24 cellular contexts compared by ENCODE assay signal in the genomic region with DNA sequence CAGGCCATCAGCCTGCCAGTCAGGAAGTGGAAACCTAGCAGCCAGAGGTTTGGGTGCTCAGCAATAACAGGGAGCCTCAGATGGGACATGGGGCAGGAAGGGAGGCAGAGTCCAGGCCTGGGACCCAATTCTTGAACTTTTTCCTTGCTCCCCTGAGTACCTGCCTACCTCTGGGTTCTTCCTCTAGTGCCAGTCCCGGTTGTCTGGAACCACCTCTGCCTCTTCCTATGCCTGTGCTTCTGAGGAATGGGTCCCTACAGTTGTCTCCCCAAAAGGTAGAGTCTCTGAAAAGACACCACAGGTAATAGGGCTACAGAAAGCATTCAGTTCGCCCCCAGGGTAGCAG.
"Had no signal": no experiment of that assay in that cellular context is flagged by ENCODE, and none has a peak within 500 bp of the region (broad histone marks: within the 10 kb centered on the region; RNA-seq: fewer than 3 reads in every experiment).

No MANE protein-coding gene starts in this region.

- H3K27ac ChIP-seq: neutrophil, ovary, parathyroid adenoma, psoas muscle, right lobe of liver, stomach, suprapubic skin, testis, thyroid gland, transverse colon, upper lobe of right lung, uterus had no signal

- FAIRE-seq: small intestine had no signal

- H3K36me3 ChIP-seq: neutrophil, ovary, right lobe of liver, sigmoid colon, stomach, suprapubic skin, thyroid gland, transverse colon, upper lobe of right lung, uterus had no signal

- H3K9me3 ChIP-seq: neutrophil, ovary, psoas muscle, right lobe of liver, sigmoid colon, stomach, suprapubic skin, testis, thyroid gland, transverse colon, upper lobe of right lung, uterus had no signal

- H3K4me3 ChIP-seq: ovary, psoas muscle, right lobe of liver, sigmoid colon, stomach, suprapubic skin, testis, thyroid gland, transverse colon, upper lobe of right lung, uterus had no signal

- H3K9ac ChIP-seq: parathyroid adenoma had no signal

- H3K27me3 ChIP-seq: neutrophil, ovary, right lobe of liver, sigmoid colon, stomach, suprapubic skin, testis, thyroid gland, transverse colon, upper lobe of right lung, uterus had no signal

- DNase-seq: naive B cell; naive thymus-derived CD8-positive, alpha-beta T cell; nephron progenitor cell; ovary; posterior cingulate gyrus; psoas muscle; right lobe of liver; sigmoid colon; small intestine; stimulated activated CD4-positive, alpha-beta T cell treated with anti-CD3 and anti-CD28 coated beads, Interleukin-15, amount 100 ng/mL, for 24 hours; stimulated activated CD4-positive, alpha-beta T cell treated with anti-CD3 and anti-CD28 coated beads, Interleukin-2, amount 100 ng/mL, for 24 hours; stimulated activated CD4-positive, alpha-beta T cell treated with anti-CD3 and anti-CD28 coated beads, Interleukin-2, amount 100 ng/mL, for 48 hours; stimulated activated CD4-positive, alpha-beta T cell treated with anti-CD3 and anti-CD28 coated beads, Interleukin-4, amount 100 ng/mL, for 24 hours; stimulated activated naive B cell treated with anti-CD40 and anti-IgM and Interleukin-4, amounts not matched to agents 10 μg/mL and 1 μg/mL and 100 μg/mL, for 72 hours; stimulated activated naive CD4-positive, alpha-beta T cell treated with Interleukin-2 at 50 U/mL for 16 hours; stomach; testis; thyroid gland; transverse colon; upper lobe of right lung; uterus had no signal

- H3K4me1 ChIP-seq: parathyroid adenoma, psoas muscle, right lobe of liver, suprapubic skin, testis, thyroid gland, transverse colon, upper lobe of right lung, uterus had no signal
